ENCODE assay signal across 8 cellular contexts in genomic region chr2:26757873-26758789, GRCh38. TPM values are rescaled to one million over a fixed set of nuclear protein-coding genes. Genes with fewer than 3 reads are reported as not detected.
DNase-seq lines count a peak whose midpoint lies in the region; ATAC-seq and TF ChIP-seq lines count a peak whose summit lies in the region.

No MANE protein-coding gene starts in this region.

- H2AFZ ChIP-seq in ACC112 (ENCODE audit: low read length, unreplicated experiment) (no peak overlapping the region), PC-9 (peak overlapping the region; percentile 48), osteoblast (ENCODE audit: low read length) (no peak overlapping the region)

- H3K79me2 ChIP-seq in ACC112 (ENCODE audit: control insufficient read depth, insufficient read depth, low read length, unreplicated experiment) (no peaks in the 10 kb centered on the region), PC-9 (ENCODE audit: low read depth) (no peaks in the 10 kb centered on the region), osteoblast (ENCODE audit: insufficient read depth, low read length) (no peaks in the 10 kb centered on the region)

- intact Hi-C loops in PC-9 (cut with micrococcal nuclease; ENCODE audit: unreplicated experiment), result loop anchor here (2.0 to 10.0 kb wide), 2 partner anchors 27 to 257 kb away; no protein-coding TSS in a partner anchor

- H4K20me1 ChIP-seq in PC-9 (ENCODE audit: insufficient read depth) (no peaks in the 10 kb centered on the region), osteoblast (ENCODE audit: insufficient read depth, low read length) (no peaks in the 10 kb centered on the region)

- no peaks in the 10 kb centered on the region for H3K9me3 ChIP-seq in PC-9 (ENCODE audit: insufficient read depth, low read depth)
- no peaks in the 10 kb centered on the region for H3K9me3 ChIP-seq in osteoblast (ENCODE audit: low read depth, low read length)

- H3K27ac ChIP-seq in ACC112 (ENCODE audit: low read depth, low read length) (peak overlapping the region; percentile 80), PC-9 (peak overlapping the region; percentile 98), osteoblast (ENCODE audit: low read depth, low read length) (peak overlapping the region; percentile 80)

- DNase-seq in PC-9 (peak; percentile 85 to 99), epithelial cell of proximal tubule (ENCODE audit: low read depth) (peak; percentile 97), osteoblast (ENCODE audit: insufficient read length, low spot score, missing footprints) (no peak), NCI-H2227 treated with DMSO at 0.1 percent for 48 hours (lab: John Stamatoyannopoulos, UW) (no peak), NCI-H345 (lab: John Stamatoyannopoulos, UW) (no peak), NCI-H1930 (lab: John Stamatoyannopoulos, UW) (no peak)

- H3K4me3 ChIP-seq in ACC112 (ENCODE audit: low read depth, low read length) (peak overlapping the region; percentile 42; the same call in 1 of the 2 replicates), PC-9 (peak overlapping the region; percentile 21; the same call in 1 of the 2 replicates), epithelial cell of proximal tubule (ENCODE audit: low read depth, low read length) (no peak overlapping the region), osteoblast (ENCODE audit: insufficient read depth, low read length) (peak overlapping the region; percentile 20)

- POLR2A ChIA-PET in PC-9 (lab: Charles Lee; ENCODE audit: unreplicated experiment), result no interaction called here

- H3K4me2 ChIP-seq in PC-9 (peak overlapping the region; percentile 70), osteoblast (ENCODE audit: insufficient read depth, low read length) (peak overlapping the region; percentile 68)

- peaks cover 31% of the 10 kb centered on the region for H3F3A ChIP-seq in PC-9 (ENCODE audit: insufficient read depth, low read depth)

- H3K36me3 ChIP-seq in ACC112 (ENCODE audit: insufficient read depth, low read length) (no peaks in the 10 kb centered on the region), PC-9 (ENCODE audit: low read depth) (no peaks in the 10 kb centered on the region), osteoblast (ENCODE audit: insufficient read depth, low read length) (no peaks in the 10 kb centered on the region)

- CTCF ChIA-PET in PC-9 (lab: Charles Lee), result interaction anchor here (0.6 kb wide), 1 partner anchor 13 kb away, joined by 4 read pairs; no protein-coding TSS in a partner anchor

- H3K9me2 ChIP-seq in PC-9 (ENCODE audit: insufficient read depth), result no peaks in the 10 kb centered on the region

- BruUV-seq in PC-9 (replicated peaks; lab: Mats Ljungman, UMichigan), result TSS peak; percentile 98

- H3K4me1 ChIP-seq in ACC112 (ENCODE audit: control insufficient read depth, insufficient read depth, low read length, unreplicated experiment), result peaks cover 28% of the 10 kb centered on the region
- H3K4me1 ChIP-seq in PC-9 (replicated peaks; ENCODE audit: insufficient read depth), result peaks cover 54% of the 10 kb centered on the region
- H3K4me1 ChIP-seq in osteoblast (ENCODE audit: insufficient read depth, low read length), result peaks cover 24% of the 10 kb centered on the region

- ATAC-seq in GM19025 (IDR thresholded peaks at IDR 0.05; ENCODE audit: low read depth, unreplicated experiment), result peak; percentile 48

- TF ChIP-seq CTCF in PC-9 (conservative IDR thresholded peaks at IDR 0.05) (no peak), epithelial cell of proximal tubule (conservative IDR thresholded peaks at IDR 0.05; ENCODE audit: low read depth, low read length) (no peak), osteoblast (IDR thresholded peaks at IDR 0.05; ENCODE audit: extremely low read depth, low read depth, low read length) (no peak)

- H3K27me3 ChIP-seq in ACC112 (ENCODE audit: insufficient read depth, low read length) (no peaks in the 10 kb centered on the region), PC-9 (ENCODE audit: insufficient read depth, low read depth) (no peaks in the 10 kb centered on the region), osteoblast (ENCODE audit: insufficient read depth, low read length) (no peaks in the 10 kb centered on the region)

RNA-seq across cellular contexts. Expression of gene SLC35F6, which starts 6.0 kb away (rescaled TPM):
- total RNA-seq in PC-9 (2021) (28.0 and 39.1 TPM in 2 replicates), epithelial cell of proximal tubule (27.2 and 67.1 TPM in 2 replicates), osteoblast (82.8 and 83.6 TPM in 2 replicates)

RNA-seq across cellular contexts. Expression of gene CENPA, which starts 27.7 kb away (rescaled TPM):
- total RNA-seq in PC-9 (2021), result 43.6 and 48.8 TPM in 2 replicates
- 24.4 and 33.7 TPM in 2 replicates for total RNA-seq in epithelial cell of proximal tubule
- total RNA-seq in osteoblast, result 2.2 and 2.9 TPM in 2 replicates

Comparison
In these comparisons a context has a peak if more than half of its experiments do, and no peak if none do; other contexts are left out.
1. DNase-seq: peak in PC-9 (2 of 2) and epithelial cell of proximal tubule (single experiment); none in osteoblast (single experiment), NCI-H2227 treated with DMSO at 0.1 percent for 48 hours (single experiment), NCI-H345 (single experiment) and NCI-H1930 (0 of 2).
2. Peak in every context shown above with its lines, with median percentiles within 50 percentile points of each other: H3K27ac ChIP-seq.